20 cellular contexts compared by ENCODE assay signal in the genomic region with DNA sequence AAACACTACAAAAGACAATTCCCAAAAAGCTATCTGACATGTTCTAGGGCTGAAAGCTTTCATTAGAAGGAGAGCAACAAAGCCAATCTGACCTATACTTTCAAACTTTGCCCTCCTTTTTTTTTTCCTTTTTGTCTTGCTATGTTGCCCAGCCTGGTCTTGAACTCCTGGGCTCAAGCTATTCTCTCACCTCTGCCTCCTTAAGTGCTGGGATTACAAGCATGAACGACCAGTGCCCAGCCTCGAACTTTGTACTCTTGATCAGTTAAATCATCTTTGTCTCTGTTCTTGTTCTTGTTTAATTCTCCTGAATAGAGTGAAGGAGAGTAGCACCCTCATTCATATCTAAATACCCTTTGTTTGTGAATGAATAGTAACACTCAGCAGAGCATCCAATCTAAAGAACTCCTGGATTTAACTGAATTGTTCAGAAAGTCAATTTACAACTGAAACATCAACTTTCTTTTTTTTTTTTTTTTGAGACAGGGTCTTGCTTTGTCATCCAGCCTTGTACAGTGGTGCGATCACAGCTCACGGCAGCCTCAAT.
"Had no signal": no experiment of that assay in that cellular context is flagged by ENCODE, and none has a peak within 500 bp of the region (broad histone marks: within the 10 kb centered on the region; RNA-seq: fewer than 3 reads in every experiment).

No MANE protein-coding gene starts in this region.

- H3K4me1 Mint-ChIP-seq: mesothelial cell of epicardium, nephron had no signal

- ATAC-seq: left colon, lower lobe of right lung, SK-N-SH treated with all-trans-retinoic acid at 6 μM for 48 hours had no signal

- H3K9me3 ChIP-seq: lower lobe of right lung, sigmoid colon, spleen, thyroid gland had no signal

- DNase-seq: activated gamma-delta T cell; activated T-cell treated with anti-CD3 and anti-CD28 coated beads, Interleukin-2, amount 50 U/mL, for 48 hours; cerebellar nuclear complex; cortex of kidney; erythroblast; foreskin melanocyte; glutamatergic neuron; hippocampal formation; left colon; lower lobe of right lung; nucleus accumbens; sigmoid colon; spleen; stimulated activated CD4-positive, alpha-beta T cell treated with anti-CD3 and anti-CD28 coated beads, Interleukin-4, amount 100 ng/mL, for 4 hours; stimulated activated naive CD4-positive, alpha-beta T cell; T1000; thyroid gland had no signal

- H3K9me3 Mint-ChIP-seq: mesothelial cell of epicardium, nephron had no signal

- H3K4me3 ChIP-seq: lower lobe of right lung, sigmoid colon, spleen, thyroid gland had no signal

- H3K4me1 ChIP-seq: lower lobe of right lung, sigmoid colon, thyroid gland had no signal

- H3K27me3 ChIP-seq: sigmoid colon, spleen, thyroid gland had no signal

- H3K27ac Mint-ChIP-seq: mesothelial cell of epicardium, nephron had no signal

- H3K4me3 Mint-ChIP-seq: mesothelial cell of epicardium, nephron had no signal

- H3K27ac ChIP-seq: lower lobe of right lung, sigmoid colon, spleen, thyroid gland had no signal
